11 cellular contexts compared by ENCODE assay signal in the genomic region with DNA sequence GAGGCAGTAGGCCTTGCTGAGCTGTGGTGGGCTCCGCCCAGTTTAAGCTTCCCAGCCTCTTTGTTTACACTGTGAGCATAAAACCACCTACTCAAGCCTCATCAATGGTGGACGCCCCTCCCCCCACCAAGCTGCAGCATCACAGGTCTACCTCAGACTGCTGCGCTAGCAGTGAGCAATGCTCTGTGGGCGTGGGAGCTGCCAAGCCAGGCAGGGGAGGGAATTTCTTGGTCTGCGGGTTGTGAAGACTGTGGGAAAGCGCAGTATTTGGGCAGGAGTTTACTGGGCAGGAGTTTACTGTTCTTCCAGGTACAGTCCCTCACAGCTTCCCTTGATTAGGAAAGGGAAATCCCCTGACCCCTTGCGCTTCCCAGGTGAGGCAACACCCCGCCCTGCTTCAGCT.
DNase-seq lines count a peak whose midpoint lies in the region; ATAC-seq and TF ChIP-seq lines count a peak whose summit lies in the region.
"Had no signal": no experiment of that assay in that cellular context is flagged by ENCODE, and none has a peak within 500 bp of the region (broad histone marks: within the 10 kb centered on the region; RNA-seq: fewer than 3 reads in every experiment).

No MANE protein-coding gene starts in this region.

- WGBS in psoas muscle, 3 donors: 64 to 70% (median 69%) methylated on average over 8 of the region's 8 CpGs

- H3K4me3 ChIP-seq in RWPE2 (ENCODE audit: severe bottlenecking) (no peak overlapping the region), epithelial cell of esophagus (ENCODE audit: low read length) (no peak overlapping the region), psoas muscle (no peak overlapping the region)
- H3K4me3 ChIP-seq: lung had no signal

- no peaks in the 10 kb centered on the region for H3K9me3 ChIP-seq in RWPE2 (ENCODE audit: severe bottlenecking)
- H3K9me3 ChIP-seq in psoas muscle: no peaks in the 10 kb centered on the region

- H3K27ac ChIP-seq in RWPE2 (ENCODE audit: poor library complexity, severe bottlenecking): no peak overlapping the region
- no peak overlapping the region for H3K27ac ChIP-seq in psoas muscle

- H3K4me1 ChIP-seq in RWPE2 (ENCODE audit: insufficient read depth, poor library complexity, severe bottlenecking): no peaks in the 10 kb centered on the region
- H3K4me1 ChIP-seq in psoas muscle: no peaks in the 10 kb centered on the region

- ATAC-seq in RWPE2 (ENCODE audit: low read depth) (peak; percentile 42; the same call in 2 of the 3 replicates), psoas muscle (no peak), GM19328 (IDR thresholded peaks at IDR 0.05; ENCODE audit: unreplicated experiment) (no peak)
- ATAC-seq: HCT116 had no signal

- H3K36me3 ChIP-seq in RWPE2 (ENCODE audit: low read depth): no peaks in the 10 kb centered on the region
- H3K36me3 ChIP-seq in psoas muscle (ENCODE audit: insufficient read depth in 1 of 2, low read depth in 1 of 2): no peaks in the 10 kb centered on the region

- H3K27me3 ChIP-seq in RWPE2 (ENCODE audit: insufficient read depth, poor library complexity, severe bottlenecking) (peaks cover 3% of the 10 kb centered on the region), psoas muscle (ENCODE audit: insufficient read depth in 3 of 3, low read length in 2 of 3) (peaks cover 0 to 2% (median 0%) of the 10 kb centered on the region in 3 donors)

- intact Hi-C loops in psoas muscle (cut with DNase I): no loop called here

- TF ChIP-seq CTCF in RWPE2 (IDR thresholded peaks at IDR 0.05; ENCODE audit: poor library complexity, severe bottlenecking) (no peak), epithelial cell of esophagus (IDR thresholded peaks at IDR 0.05; ENCODE audit: insufficient read depth, low read depth, low read length, missing control alignments) (no peak), psoas muscle (IDR thresholded peaks at IDR 0.05) (no peak)

- DNase-seq in NCI-H2029 (lab: John Stamatoyannopoulos, UW) (peak; percentile 43), NCI-H2029 treated with DMSO at 0.1 percent for 48 hours (lab: John Stamatoyannopoulos, UW) (no peak), RWPE2 (ENCODE audit: low spot score) (no peak), epithelial cell of esophagus (ENCODE audit: low read depth) (peak; percentile 91), psoas muscle (no peak), RKO (ENCODE audit: low spot score) (no peak)
- peak; percentile 35 for DNase-seq in stimulated activated CD4-positive, alpha-beta T cell treated with anti-CD3 and anti-CD28 coated beads, Interleukin-15, amount 100 ng/mL, for 24 hours
- DNase-seq: MM.1S had no signal

Comparison
In these comparisons a context has a peak if more than half of its experiments do, and no peak if none do; other contexts are left out.
1. DNase-seq: peak in NCI-H2029 (single experiment), epithelial cell of esophagus (single experiment) and stimulated activated CD4-positive, alpha-beta T cell treated with anti-CD3 and anti-CD28 coated beads, Interleukin-15, amount 100 ng/mL, for 24 hours (single experiment); none in NCI-H2029 treated with DMSO at 0.1 percent for 48 hours (single experiment), RWPE2 (single experiment), psoas muscle (0 of 2) and RKO (single experiment).